In genomic region chr13:41970022-41970421, GRCh38 we compare ENCODE assay signal across 1 cellular context.
TF ChIP-seq lines count a peak whose summit lies in the region.

No MANE protein-coding gene starts in this region.

TF ChIP-seq in GM12878, 131 proteins besides CTCF, POLR2A, EP300 and RAD21 (continued from another document):
- no peak for TF ChIP-seq CEBPB (IDR thresholded peaks at IDR 0.05; ENCODE audit: borderline replicate concordance in 1 of 2, low read depth in 2 of 2, low read length in 2 of 2)
- TF ChIP-seq NR2C2 (IDR thresholded peaks at IDR 0.05; ENCODE audit: borderline replicate concordance, control insufficient read depth, insufficient read length, low read depth), result no peak
- peak; percentile 47; the same call in 1 of the 2 replicates for TF ChIP-seq SPI1 (IDR thresholded peaks at IDR 0.05; ENCODE audit: borderline replicate concordance, insufficient read depth, low read depth, low read length)
- TF ChIP-seq NFYA (IDR thresholded peaks at IDR 0.05; ENCODE audit: borderline replicate concordance, low read depth, low read length), result no peak
- no peak for TF ChIP-seq SUZ12 (IDR thresholded peaks at IDR 0.05; ENCODE audit: unreplicated experiment)
- TF ChIP-seq MXI1 (IDR thresholded peaks at IDR 0.05; ENCODE audit: low read depth, low read length), result no peak
- no peak for TF ChIP-seq ESRRA (IDR thresholded peaks at IDR 0.05; ENCODE audit: low read length)
- TF ChIP-seq JUNB (IDR thresholded peaks at IDR 0.05), result no peak
- no peak for TF ChIP-seq NBN (IDR thresholded peaks at IDR 0.05)
- TF ChIP-seq ATF3 (IDR thresholded peaks at IDR 0.05; ENCODE audit: borderline replicate concordance, extremely low read depth, low read depth, low read length), result no peak
- TF ChIP-seq MTA3 (IDR thresholded peaks at IDR 0.05; ENCODE audit: borderline replicate concordance, low read length), result no peak
- TF ChIP-seq REST (IDR thresholded peaks at IDR 0.05; ENCODE audit: low read depth, low read length), result no peak
- no peak for TF ChIP-seq IKZF1 (conservative IDR thresholded peaks at IDR 0.05)
- TF ChIP-seq ZNF622 (IDR thresholded peaks at IDR 0.05), result no peak
- no peak for TF ChIP-seq CEBPZ (IDR thresholded peaks at IDR 0.05; ENCODE audit: low read depth, low read length)
- TF ChIP-seq NR2C1 (IDR thresholded peaks at IDR 0.05), result no peak
- TF ChIP-seq IRF4 (IDR thresholded peaks at IDR 0.05; ENCODE audit: low read depth, low read length), result no peak
- peak; percentile 75 for TF ChIP-seq MTA2 (IDR thresholded peaks at IDR 0.05; ENCODE audit: low read depth)
- no peak for TF ChIP-seq CHD2 (IDR thresholded peaks at IDR 0.05; ENCODE audit: borderline replicate concordance, low read depth, low read length)
- TF ChIP-seq RELB (IDR thresholded peaks at IDR 0.05; ENCODE audit: low read depth), result no peak
- TF ChIP-seq ZNF207 (IDR thresholded peaks at IDR 0.05; ENCODE audit: borderline replicate concordance), result no peak
- TF ChIP-seq ELK1 (IDR thresholded peaks at IDR 0.05; ENCODE audit: low read depth, low read length), result no peak
